Comparison of ENCODE assay signal across 1 cellular context in the genomic region with DNA sequence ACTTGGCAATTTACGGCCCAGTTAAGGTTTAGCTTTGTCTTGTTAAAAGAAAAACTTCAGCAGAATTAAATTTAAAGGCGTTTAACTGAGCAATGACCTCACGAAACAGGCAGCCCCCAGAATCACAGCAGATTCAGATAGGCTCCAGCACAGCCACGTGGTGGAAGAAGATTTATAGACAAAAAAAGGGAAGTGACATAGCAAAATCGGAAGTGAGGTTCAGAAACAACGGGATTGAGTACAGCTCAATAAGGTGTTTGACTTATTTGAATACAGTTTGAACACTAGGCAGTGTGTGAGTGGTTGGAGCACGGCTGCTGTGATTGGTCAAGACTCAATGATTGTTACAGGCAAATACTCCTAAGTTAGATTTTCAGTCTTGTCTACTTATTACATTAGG.
TF ChIP-seq lines count a peak whose summit lies in the region.

No MANE protein-coding gene starts in this region.

TF ChIP-seq in K562, 482 proteins besides CTCF, POLR2A, EP300 and RAD21 (continued from another document):
- TF ChIP-seq IRF9 (tag; IDR thresholded peaks at IDR 0.05): no peak
- no peak for TF ChIP-seq ZNF347 (CRISPR knock-in tag; IDR thresholded peaks at IDR 0.05; ENCODE audit: low read depth)
- peak; percentile 61 for TF ChIP-seq RAD51 (IDR thresholded peaks at IDR 0.05; ENCODE audit: borderline replicate concordance, low read depth)
- TF ChIP-seq MEIS2 (IDR thresholded peaks at IDR 0.05; ENCODE audit: partially characterized antibody): peak; percentile 87
TF ChIP-seq in K562: peak in this region for 26.
